ENCODE assay signal across 11 cellular contexts in genomic region chr20:38432292-38432691, GRCh38. TPM values are rescaled to one million over a fixed set of nuclear protein-coding genes. Genes with fewer than 3 reads are reported as not detected.
DNase-seq lines count a peak whose midpoint lies in the region; ATAC-seq, FAIRE-seq and TF ChIP-seq lines count a peak whose summit lies in the region.
"Had no signal": no experiment of that assay in that cellular context is flagged by ENCODE, and none has a peak within 500 bp of the region (broad histone marks: within the 10 kb centered on the region; RNA-seq: fewer than 3 reads in every experiment).

No MANE protein-coding gene starts in this region.

- no peak overlapping the region for H3K27ac ChIP-seq in DOHH2 (ENCODE audit: low read depth, low read length)
- H3K27ac ChIP-seq in HUES48 (ENCODE audit: low read depth, low read length), result no peak overlapping the region
- H3K27ac ChIP-seq: prostate gland had no signal

- no peak overlapping the region for H3K9ac ChIP-seq in HUES48 (ENCODE audit: low read depth, low read length)

- H3K4me3 ChIP-seq in DOHH2 (ENCODE audit: low read length) (peak overlapping the region; percentile 88), HUES48 (ENCODE audit: low read depth, low read length) (0 out of 2 replicates have a peak overlapping the region, but pooled peaks have one; percentile 11)
- H3K4me3 ChIP-seq: prostate gland had no signal

- no peak for DNase-seq in activated T-helper 1 cell treated with anti-CD3 and anti-CD28 coated beads, Interleukin-12 subunit alpha, Interleukin-12 subunit beta, Interleukin-2, Interleukin-4 antibody, amounts not matched to agents 30 ng/mL and 10 ng/mL and 1 ng/mL, durations not matched to agents 14 hours and 24 hours and 36 hours (ENCODE audit: low spot score)
- DNase-seq in nephron progenitor cell (no peak), DMS 273 (lab: John Stamatoyannopoulos, UW; ENCODE audit: unreplicated experiment) (no peak), GM19239 (ENCODE audit: insufficient read length, low spot score) (no peak)
- DNase-seq: mesenchymal stem cell; NCI-H1436 treated with DMSO at 0.1 percent for 48 hours; stimulated activated CD4-positive, alpha-beta T cell treated with anti-CD3 and anti-CD28 coated beads, Interleukin-4, amount 100 ng/mL, for 1 hour had no signal

- no peak overlapping the region for H3K27ac Mint-ChIP-seq in activated T-helper 1 cell treated with anti-CD3 and anti-CD28 coated beads, Interleukin-12 subunit alpha, Interleukin-12 subunit beta, Interleukin-2, Interleukin-4 antibody, amounts not matched to agents 30 ng/mL and 10 ng/mL and 1 ng/mL, durations not matched to agents 14 hours and 24 hours and 36 hours
- no peak overlapping the region for H3K27ac Mint-ChIP-seq in nephron progenitor cell

- peak overlapping the region; percentile 96 for H3K4me3 Mint-ChIP-seq in activated T-helper 1 cell treated with anti-CD3 and anti-CD28 coated beads, Interleukin-12 subunit alpha, Interleukin-12 subunit beta, Interleukin-2, Interleukin-4 antibody, amounts not matched to agents 30 ng/mL and 10 ng/mL and 1 ng/mL, durations not matched to agents 14 hours and 24 hours and 36 hours
- H3K4me3 Mint-ChIP-seq in nephron progenitor cell, result peak overlapping the region; percentile 25

- peaks cover 64% of the 10 kb centered on the region for H3K36me3 Mint-ChIP-seq in activated T-helper 1 cell treated with anti-CD3 and anti-CD28 coated beads, Interleukin-12 subunit alpha, Interleukin-12 subunit beta, Interleukin-2, Interleukin-4 antibody, amounts not matched to agents 30 ng/mL and 10 ng/mL and 1 ng/mL, durations not matched to agents 14 hours and 24 hours and 36 hours (ENCODE audit: low read depth)
- peaks cover 66% of the 10 kb centered on the region for H3K36me3 Mint-ChIP-seq in nephron progenitor cell (ENCODE audit: low read depth)

- H3K27me3 Mint-ChIP-seq in activated T-helper 1 cell treated with anti-CD3 and anti-CD28 coated beads, Interleukin-12 subunit alpha, Interleukin-12 subunit beta, Interleukin-2, Interleukin-4 antibody, amounts not matched to agents 30 ng/mL and 10 ng/mL and 1 ng/mL, durations not matched to agents 14 hours and 24 hours and 36 hours (ENCODE audit: insufficient read depth), result no peaks in the 10 kb centered on the region
- H3K27me3 Mint-ChIP-seq in nephron progenitor cell (ENCODE audit: low read depth, poor library complexity), result no peaks in the 10 kb centered on the region

- H3K4me1 Mint-ChIP-seq in activated T-helper 1 cell treated with anti-CD3 and anti-CD28 coated beads, Interleukin-12 subunit alpha, Interleukin-12 subunit beta, Interleukin-2, Interleukin-4 antibody, amounts not matched to agents 30 ng/mL and 10 ng/mL and 1 ng/mL, durations not matched to agents 14 hours and 24 hours and 36 hours (ENCODE audit: low read depth), result peaks cover 27% of the 10 kb centered on the region
- H3K4me1 Mint-ChIP-seq in nephron progenitor cell, result peaks cover 40% of the 10 kb centered on the region

- H3K27me3 ChIP-seq in DOHH2 (ENCODE audit: control insufficient read depth, low read length), result no peaks in the 10 kb centered on the region; the same call in 1 of the 2 replicates
- H3K27me3 ChIP-seq in HUES48 (ENCODE audit: control insufficient read depth, insufficient read depth, low read length), result no peaks in the 10 kb centered on the region

- FAIRE-seq in GM19239 (lab: Jason Lieb, UNC), result no peak

- H3K4me2 ChIP-seq in DOHH2 (ENCODE audit: low read length), result peak overlapping the region; percentile 67

- peaks cover 33% of the 10 kb centered on the region for H3K4me1 ChIP-seq in DOHH2 (ENCODE audit: control insufficient read depth, low read length)
- no peaks in the 10 kb centered on the region; the same call in 1 of the 2 replicates for H3K4me1 ChIP-seq in HUES48 (ENCODE audit: control insufficient read depth, insufficient read depth, low read length)

- peaks cover 73% of the 10 kb centered on the region for H3K36me3 ChIP-seq in DOHH2 (ENCODE audit: control insufficient read depth, low read length)
- peaks cover 71% of the 10 kb centered on the region for H3K36me3 ChIP-seq in HUES48 (ENCODE audit: control insufficient read depth, insufficient read depth, low read length)

- peaks cover 2% of the 10 kb centered on the region; the same call in 1 of the 2 replicates for H3F3A ChIP-seq in DOHH2 (ENCODE audit: control insufficient read depth, insufficient read depth)

- intact Hi-C loops in activated T-helper 1 cell treated with anti-CD3 and anti-CD28 coated beads, Interleukin-12 subunit alpha, Interleukin-12 subunit beta, Interleukin-2, Interleukin-4 antibody, amounts not matched to agents 30 ng/mL and 10 ng/mL and 1 ng/mL, durations not matched to agents 14 hours and 24 hours and 36 hours (cut with micrococcal nuclease), result loop anchor here (10.0 kb wide), 1 partner anchor 397 kb away; the partner anchor contains the start of genes RPRD1B and TTI1

- H4K20me1 ChIP-seq in DOHH2 (ENCODE audit: control insufficient read depth, insufficient read depth, low read depth, low read length), result peaks cover 41% of the 10 kb centered on the region

- H3K9me2 ChIP-seq in DOHH2 (replicated peaks; ENCODE audit: control insufficient read depth, low read length), result no peaks in the 10 kb centered on the region

- no peak for ATAC-seq in HG02970 (IDR thresholded peaks at IDR 0.05; ENCODE audit: low FRiP score, unreplicated experiment)

- no peak for TF ChIP-seq CTCF in DOHH2 (IDR thresholded peaks at IDR 0.05; ENCODE audit: low read depth, low read length, poor library complexity, severe bottlenecking)
- no peak for TF ChIP-seq CTCF in nephron progenitor cell (IDR thresholded peaks at IDR 0.05)

- H3K9me3 ChIP-seq in DOHH2 (ENCODE audit: control insufficient read depth, insufficient read depth, low read length), result no peaks in the 10 kb centered on the region
- no peaks in the 10 kb centered on the region for H3K9me3 ChIP-seq in HUES48 (ENCODE audit: control insufficient read depth, insufficient read depth, low read length)
- H3K9me3 ChIP-seq: prostate gland had no signal

- no peaks in the 10 kb centered on the region for H3K9me3 Mint-ChIP-seq in activated T-helper 1 cell treated with anti-CD3 and anti-CD28 coated beads, Interleukin-12 subunit alpha, Interleukin-12 subunit beta, Interleukin-2, Interleukin-4 antibody, amounts not matched to agents 30 ng/mL and 10 ng/mL and 1 ng/mL, durations not matched to agents 14 hours and 24 hours and 36 hours
- peaks cover 8% of the 10 kb centered on the region for H3K9me3 Mint-ChIP-seq in nephron progenitor cell

- peaks cover 76% of the 10 kb centered on the region for H3K79me2 ChIP-seq in DOHH2 (ENCODE audit: control insufficient read depth, low read length)

RNA-seq across cellular contexts. Expression of gene SNHG17, which starts 2.8 kb away (rescaled TPM):
- 89.8 and 104 TPM in 2 replicates for total RNA-seq in activated T-helper 1 cell treated with anti-CD3 and anti-CD28 coated beads, Interleukin-12 subunit alpha, Interleukin-12 subunit beta, Interleukin-2, Interleukin-4 antibody, amounts not matched to agents 30 ng/mL and 10 ng/mL and 1 ng/mL, durations not matched to agents 14 hours and 24 hours and 36 hours

RNA-seq across cellular contexts. Expression of gene RALGAPB, which starts 40.4 kb away (rescaled TPM):
- total RNA-seq in activated T-helper 1 cell treated with anti-CD3 and anti-CD28 coated beads, Interleukin-12 subunit alpha, Interleukin-12 subunit beta, Interleukin-2, Interleukin-4 antibody, amounts not matched to agents 30 ng/mL and 10 ng/mL and 1 ng/mL, durations not matched to agents 14 hours and 24 hours and 36 hours, result 31.0 and 32.4 TPM in 2 replicates
